In genomic region chr21:35252831-35253230, GRCh38 we compare ENCODE assay signal across 15 cellular contexts.
DNase-seq lines count a peak whose midpoint lies in the region; ATAC-seq, FAIRE-seq and TF ChIP-seq lines count a peak whose summit lies in the region.
"Had no signal": no experiment of that assay in that cellular context is flagged by ENCODE, and none has a peak within 500 bp of the region (broad histone marks: within the 10 kb centered on the region; RNA-seq: fewer than 3 reads in every experiment).

No MANE protein-coding gene starts in this region.

- POLR2A ChIA-PET in activated B cell treated with CpG ODN at 0.5 μM for 24 hours (lab: Charles Lee) = interaction anchor here (0.9 to 1.5 kb wide), 2 partner anchors 25 to 363 kb away, joined by 3 to 8 read pairs; no protein-coding TSS in a partner anchor

- no peak for FAIRE-seq in HTR-8/SVneo (lab: Jason Lieb, UNC)
- FAIRE-seq: G401.6, H54, pancreas had no signal

- intact Hi-C loops in activated B cell treated with CpG ODN at 0.5 μM for 24 hours (cut with micrococcal nuclease) = no loop called here
- intact Hi-C loops in upper lobe of right lung (cut with DNase I) = no loop called here

- H3K27me3 ChIP-seq in upper lobe of right lung = no peaks in the 10 kb centered on the region
- H3K27me3 ChIP-seq: pancreas had no signal

- DNase-seq in AG09309 (ENCODE audit: low read depth) = peak; percentile 62
- peak; percentile 37 for DNase-seq in GM03348 (ENCODE audit: low spot score)
- DNase-seq in activated B cell treated with CpG ODN at 0.5 μM for 24 hours = no peak
- DNase-seq in myocyte (ENCODE audit: low read depth) = peak; percentile 70
- no peak for DNase-seq in HTR-8/SVneo (ENCODE audit: insufficient read length, low spot score)
- DNase-seq in upper lobe of right lung = no peak
- DNase-seq: effector CD8-positive, alpha-beta T cell; NCI-H2081 treated with DMSO at 0.1 percent for 48 hours; pancreas had no signal

- no peak for TF ChIP-seq CTCF in AG09309 (IDR thresholded peaks at IDR 0.05; ENCODE audit: control insufficient read depth, insufficient read depth, low read depth, low read length, missing control alignments)
- no peak for TF ChIP-seq CTCF in activated B cell treated with CpG ODN at 0.5 μM for 24 hours (IDR thresholded peaks at IDR 0.05)
- no peak for TF ChIP-seq CTCF in upper lobe of right lung (IDR thresholded peaks at IDR 0.05)

- no peak overlapping the region for H3K4me3 Mint-ChIP-seq in activated B cell treated with CpG ODN at 0.5 μM for 24 hours
- H3K4me3 Mint-ChIP-seq: CD4-positive, CD25-positive, alpha-beta regulatory T cell; stimulated activated naive CD8-positive, alpha-beta T cell treated with anti-CD3 and anti-CD28 coated beads, Interleukin-15, Interleukin-2, amounts not matched to agents 100 ng/mL and 50 ng/mL, for 24 hours had no signal

- H3K4me1 Mint-ChIP-seq in activated B cell treated with CpG ODN at 0.5 μM for 24 hours = no peaks in the 10 kb centered on the region
- H3K4me1 Mint-ChIP-seq: CD4-positive, CD25-positive, alpha-beta regulatory T cell had no signal

- peaks cover 6% of the 10 kb centered on the region for H3K27me3 Mint-ChIP-seq in activated B cell treated with CpG ODN at 0.5 μM for 24 hours
- H3K27me3 Mint-ChIP-seq: stimulated activated naive CD8-positive, alpha-beta T cell treated with anti-CD3 and anti-CD28 coated beads, Interleukin-15, Interleukin-2, amounts not matched to agents 100 ng/mL and 50 ng/mL, for 24 hours had no signal

- peaks cover 5% of the 10 kb centered on the region for H3K9me3 Mint-ChIP-seq in activated B cell treated with CpG ODN at 0.5 μM for 24 hours

- H3K4me1 ChIP-seq in upper lobe of right lung = peaks cover 6% of the 10 kb centered on the region

- no peak overlapping the region for H3K27ac ChIP-seq in upper lobe of right lung
- H3K27ac ChIP-seq: pancreas had no signal

- CTCF ChIA-PET in activated B cell treated with CpG ODN at 0.5 μM for 24 hours (lab: Charles Lee) = interaction anchor here (1.1 to 1.5 kb wide), 2 partner anchors 202 to 363 kb away, joined by 3 to 4 read pairs; no protein-coding TSS in a partner anchor

- no peak overlapping the region for H3K27ac Mint-ChIP-seq in activated B cell treated with CpG ODN at 0.5 μM for 24 hours
- H3K27ac Mint-ChIP-seq: CD4-positive, CD25-positive, alpha-beta regulatory T cell; stimulated activated naive CD8-positive, alpha-beta T cell treated with anti-CD3 and anti-CD28 coated beads, Interleukin-15, Interleukin-2, amounts not matched to agents 100 ng/mL and 50 ng/mL, for 24 hours had no signal

- H3K36me3 Mint-ChIP-seq in activated B cell treated with CpG ODN at 0.5 μM for 24 hours (ENCODE audit: low read depth) = no peaks in the 10 kb centered on the region
- H3K36me3 Mint-ChIP-seq: CD4-positive, CD25-positive, alpha-beta regulatory T cell had no signal

- H3K4me3 ChIP-seq in AG09309 (ENCODE audit: control insufficient read depth, low read depth, low read length) = no peak overlapping the region
- H3K4me3 ChIP-seq in upper lobe of right lung = no peak overlapping the region
- H3K4me3 ChIP-seq: pancreas had no signal

- peak; percentile 71 for ATAC-seq in activated B cell treated with CpG ODN at 0.5 μM for 24 hours (ENCODE audit: low read depth)
- ATAC-seq in upper lobe of right lung = no peak
- ATAC-seq in HG02610 (IDR thresholded peaks at IDR 0.05; ENCODE audit: unreplicated experiment) = no peak
- ATAC-seq: pancreas, SK-N-SH treated with all-trans-retinoic acid at 6 μM for 48 hours had no signal

- H3K9me3 ChIP-seq in upper lobe of right lung = no peaks in the 10 kb centered on the region
- H3K9me3 ChIP-seq: pancreas had no signal

- H3K36me3 ChIP-seq in upper lobe of right lung = no peaks in the 10 kb centered on the region
- H3K36me3 ChIP-seq: pancreas had no signal

Comparison
In these comparisons a context has a peak if more than half of its experiments do, and no peak if none do; other contexts are left out.
1. DNase-seq: peak in AG09309 (single experiment), GM03348 (single experiment) and myocyte (single experiment); none in activated B cell treated with CpG ODN at 0.5 μM for 24 hours (single experiment), HTR-8/SVneo (single experiment) and upper lobe of right lung (single experiment).